ENCODE assay signal across 1 cellular context in the genomic region with DNA sequence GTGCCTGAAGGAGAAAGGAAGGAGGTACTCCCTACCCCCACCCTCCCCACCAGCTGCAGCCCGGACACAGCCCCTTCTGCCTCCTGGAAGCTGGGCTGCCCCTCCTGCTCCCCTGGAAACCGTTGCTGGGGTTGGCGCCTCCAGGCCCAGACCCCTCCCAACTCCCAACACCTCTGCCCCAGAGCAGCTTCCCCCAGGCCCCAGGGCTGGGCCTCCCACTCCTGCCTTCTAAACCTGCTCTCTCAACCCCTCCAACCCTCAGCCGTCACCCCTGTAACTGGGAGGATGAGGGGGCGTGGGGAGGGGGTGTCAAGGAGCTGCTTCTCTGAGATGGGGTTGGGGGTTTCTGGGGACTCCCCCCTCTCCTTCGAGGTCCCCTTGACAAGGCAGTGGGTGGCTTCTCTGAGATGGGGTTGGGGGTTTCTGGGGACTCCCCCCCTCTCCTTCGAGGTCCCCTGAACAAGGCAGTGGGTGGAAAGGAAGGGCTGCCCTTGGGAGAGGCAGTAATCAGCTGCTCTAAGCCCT.
TF ChIP-seq lines count a peak whose summit lies in the region.

No MANE protein-coding gene starts in this region.

TF ChIP-seq in K562, 482 proteins besides CTCF, POLR2A, EP300 and RAD21:
- TF ChIP-seq NBN (IDR thresholded peaks at IDR 0.05; ENCODE audit: low read depth) (no peak), PHTF2 (CRISPR knock-in tag; IDR thresholded peaks at IDR 0.05) (no peak), MEF2A (IDR thresholded peaks at IDR 0.05; ENCODE audit: control insufficient read depth, low read depth, low read length) (no peak), EGR1 (conservative IDR thresholded peaks at IDR 0.05) (peak; percentile 40)
